8 cellular contexts compared by ENCODE assay signal in genomic region chr1:16215882-16216753, GRCh38. TPM values are rescaled to one million over a fixed set of nuclear protein-coding genes. Genes with fewer than 3 reads are reported as not detected.
DNase-seq lines count a peak whose midpoint lies in the region; ATAC-seq and TF ChIP-seq lines count a peak whose summit lies in the region.

No MANE protein-coding gene starts in this region.

- intact Hi-C loops in Panc1 (cut with micrococcal nuclease; ENCODE audit: unreplicated experiment): no loop called here
- intact Hi-C loops in activated naive CD4-positive, alpha-beta T cell treated with anti-CD3 and anti-CD28 coated beads for 36 hours (cut with micrococcal nuclease): no loop called here

- no peaks in the 10 kb centered on the region for H3K36me3 ChIP-seq in CD4-positive, CD25-positive, alpha-beta regulatory T cell (ENCODE audit: control insufficient read depth, insufficient read depth, low read length)
- H3K36me3 ChIP-seq in Panc1 (ENCODE audit: control insufficient read depth, insufficient read depth, low read length) (no peaks in the 10 kb centered on the region; the same call in 1 of the 2 replicates), thymus (ENCODE audit: control insufficient read depth, insufficient read depth) (no peaks in the 10 kb centered on the region)

- no peaks in the 10 kb centered on the region for H3K27me3 ChIP-seq in CD4-positive, CD25-positive, alpha-beta regulatory T cell (ENCODE audit: control insufficient read depth, insufficient read depth, low read length)
- no peaks in the 10 kb centered on the region for H3K27me3 ChIP-seq in Panc1 (ENCODE audit: control insufficient read depth, insufficient read depth, low read length)
- no peaks in the 10 kb centered on the region for H3K27me3 ChIP-seq in foreskin keratinocyte
- H3K27me3 ChIP-seq in thymus (ENCODE audit: control insufficient read depth, insufficient read depth): no peaks in the 10 kb centered on the region

- BruUV-seq in Panc1 (replicated peaks; lab: Mats Ljungman, UMichigan): TSS peak; percentile 71

- CTCF ChIA-PET in Panc1 (lab: Charles Lee): no interaction called here
- CTCF ChIA-PET in activated naive CD4-positive, alpha-beta T cell treated with anti-CD3 and anti-CD28 coated beads for 36 hours (lab: Charles Lee): interaction anchor here (1.7 to 2.2 kb wide), 2 partner anchors 11 to 28 kb away, joined by 6 to 7 read pairs; no protein-coding TSS in a partner anchor

- ATAC-seq in CD4-positive, CD25-positive, alpha-beta regulatory T cell (ENCODE audit: low read depth in 2 of 2): peak in 1 of 2 donors; percentile 13
- peak; percentile 37 for ATAC-seq in HG03342 (IDR thresholded peaks at IDR 0.05; ENCODE audit: unreplicated experiment)
- peak; percentile 76 for ATAC-seq in Panc1
- peak; percentile 12 for ATAC-seq in foreskin keratinocyte
- no peak for ATAC-seq in HG03378 (IDR thresholded peaks at IDR 0.05; ENCODE audit: unreplicated experiment)

- H3K4me3 ChIP-seq in CD4-positive, CD25-positive, alpha-beta regulatory T cell (ENCODE audit: low read depth, low read length): peak overlapping the region; percentile 92
- peak overlapping the region; percentile 48 to 83 for H3K4me3 ChIP-seq in Panc1 (ENCODE audit: low read depth in 2 of 2, low read length in 2 of 2)
- H3K4me3 ChIP-seq in thymus (ENCODE audit: low read length): peak overlapping the region; percentile 49

- H3K27ac ChIP-seq in CD4-positive, CD25-positive, alpha-beta regulatory T cell (ENCODE audit: insufficient read depth, low read length, poor library complexity, severe bottlenecking): no peak overlapping the region
- H3K27ac ChIP-seq in Panc1 (ENCODE audit: low read length) (peak overlapping the region; percentile 55), foreskin keratinocyte (no peak overlapping the region), thymus (ENCODE audit: low read depth) (no peak overlapping the region)

- peaks cover 0 to 28% (median 8%) of the 10 kb centered on the region in 4 donors for H3K4me1 Mint-ChIP-seq in CD4-positive, CD25-positive, alpha-beta regulatory T cell
- peaks cover 17% of the 10 kb centered on the region for H3K4me1 Mint-ChIP-seq in activated naive CD4-positive, alpha-beta T cell treated with anti-CD3 and anti-CD28 coated beads for 36 hours (ENCODE audit: low read depth)
- H3K4me1 Mint-ChIP-seq in nephron progenitor cell: peaks cover 19% of the 10 kb centered on the region

- in situ Hi-C loops in Panc1 (cut with HindIII; ENCODE audit: low pct_unique_long_range_greater_than_20kb, low sequenced_read_pairs): no loop called here

- H3K27me3 Mint-ChIP-seq in CD4-positive, CD25-positive, alpha-beta regulatory T cell: peaks cover 6% of the 10 kb centered on the region
- no peaks in the 10 kb centered on the region for H3K27me3 Mint-ChIP-seq in activated naive CD4-positive, alpha-beta T cell treated with anti-CD3 and anti-CD28 coated beads for 36 hours (ENCODE audit: low read depth)
- H3K27me3 Mint-ChIP-seq in nephron progenitor cell (ENCODE audit: low read depth, poor library complexity): peaks cover 37% of the 10 kb centered on the region

- peaks cover 21% of the 10 kb centered on the region for H3K4me1 ChIP-seq in CD4-positive, CD25-positive, alpha-beta regulatory T cell (ENCODE audit: control insufficient read depth, insufficient read depth, low read length, poor library complexity, severe bottlenecking)
- peaks cover 17% of the 10 kb centered on the region for H3K4me1 ChIP-seq in Panc1 (ENCODE audit: control insufficient read depth, insufficient read depth, low read length)
- H3K4me1 ChIP-seq in foreskin keratinocyte: peaks cover 4% of the 10 kb centered on the region
- H3K4me1 ChIP-seq in thymus (ENCODE audit: control insufficient read depth, insufficient read depth, low read length): peaks cover 13% of the 10 kb centered on the region

- H3K36me3 Mint-ChIP-seq in CD4-positive, CD25-positive, alpha-beta regulatory T cell: no peaks in the 10 kb centered on the region
- H3K36me3 Mint-ChIP-seq in activated naive CD4-positive, alpha-beta T cell treated with anti-CD3 and anti-CD28 coated beads for 36 hours (ENCODE audit: low read depth): no peaks in the 10 kb centered on the region
- H3K36me3 Mint-ChIP-seq in nephron progenitor cell (ENCODE audit: low read depth): no peaks in the 10 kb centered on the region

- WGBS in thymus: 22% methylated on average over 33 of the region's 33 CpGs

- H3K4me3 Mint-ChIP-seq in CD4-positive, CD25-positive, alpha-beta regulatory T cell: peak overlapping the region; percentile 60 to 94 (median 89)
- peak overlapping the region; percentile 82 for H3K4me3 Mint-ChIP-seq in activated naive CD4-positive, alpha-beta T cell treated with anti-CD3 and anti-CD28 coated beads for 36 hours
- H3K4me3 Mint-ChIP-seq in nephron progenitor cell: peak overlapping the region; percentile 85

- no peaks in the 10 kb centered on the region for H3K9me3 ChIP-seq in CD4-positive, CD25-positive, alpha-beta regulatory T cell (ENCODE audit: control insufficient read depth in 2 of 2, low read length in 2 of 2)
- H3K9me3 ChIP-seq in Panc1 (ENCODE audit: control insufficient read depth, insufficient read depth, low read depth, low read length) (no peaks in the 10 kb centered on the region), thymus (ENCODE audit: control insufficient read depth) (no peaks in the 10 kb centered on the region)

- H3K27ac Mint-ChIP-seq in CD4-positive, CD25-positive, alpha-beta regulatory T cell: peak overlapping the region; percentile 80 to 88 (median 84)
- H3K27ac Mint-ChIP-seq in activated naive CD4-positive, alpha-beta T cell treated with anti-CD3 and anti-CD28 coated beads for 36 hours: no peak overlapping the region
- H3K27ac Mint-ChIP-seq in nephron progenitor cell: no peak overlapping the region

- no peaks in the 10 kb centered on the region for H3K9me3 Mint-ChIP-seq in CD4-positive, CD25-positive, alpha-beta regulatory T cell
- no peaks in the 10 kb centered on the region for H3K9me3 Mint-ChIP-seq in activated naive CD4-positive, alpha-beta T cell treated with anti-CD3 and anti-CD28 coated beads for 36 hours
- H3K9me3 Mint-ChIP-seq in nephron progenitor cell: no peaks in the 10 kb centered on the region

- DNase-seq in CD4-positive, CD25-positive, alpha-beta regulatory T cell: peak; percentile 37 to 74 (median 70)
- no peak for DNase-seq in Panc1 (ENCODE audit: low read depth, low spot score)
- peak; percentile 81 for DNase-seq in activated naive CD4-positive, alpha-beta T cell treated with anti-CD3 and anti-CD28 coated beads for 36 hours
- DNase-seq in foreskin keratinocyte: peak; percentile 35 to 74
- DNase-seq in nephron progenitor cell: peak; percentile 97

- no peak for TF ChIP-seq CTCF in Panc1 (IDR thresholded peaks at IDR 0.05)
- TF ChIP-seq CTCF in foreskin keratinocyte (conservative IDR thresholded peaks at IDR 0.05): no peak
- no peak for TF ChIP-seq CTCF in nephron progenitor cell (IDR thresholded peaks at IDR 0.05)

- POLR2A ChIA-PET in Panc1 (lab: Charles Lee): no interaction called here

RNA-seq across cellular contexts. Expression of gene ARHGEF19, which starts 3.7 kb away (rescaled TPM):
- total RNA-seq in CD4-positive, CD25-positive, alpha-beta regulatory T cell: 10.4 TPM
- 1 to 10 TPM; 5.6 to 8.5 (median 8.1) TPM for polyA plus RNA-seq in CD4-positive, CD25-positive, alpha-beta regulatory T cell
- total RNA-seq in Panc1 (2021; ENCODE audit: unreplicated experiment) (21.6 TPM), foreskin keratinocyte (10.7 and 15.3 TPM in 2 replicates)
- polyA plus RNA-seq in Panc1 (2012; ENCODE audit: insufficient read length): 29.2 TPM
- 1 to 10 TPM; 5.3 to 5.9 TPM for total RNA-seq in activated naive CD4-positive, alpha-beta T cell treated with anti-CD3 and anti-CD28 coated beads for 36 hours
- polyA plus RNA-seq in foreskin keratinocyte (11.1 and 13.9 TPM in 2 replicates), thymus (9.6 TPM)

RNA-seq across cellular contexts. Expression of gene CPLANE2, which starts 20.9 kb away (rescaled TPM):
- total RNA-seq in CD4-positive, CD25-positive, alpha-beta regulatory T cell: 7.5 TPM
- 1 to 10 TPM; 1.2 to 3.3 (median 1.4) TPM for polyA plus RNA-seq in CD4-positive, CD25-positive, alpha-beta regulatory T cell
- total RNA-seq in Panc1 (2021; ENCODE audit: unreplicated experiment) (17.8 TPM), foreskin keratinocyte (5.1 and 5.4 TPM in 2 replicates)
- 13.0 TPM for polyA plus RNA-seq in Panc1 (2012; ENCODE audit: insufficient read length)
- 1 to 10 TPM; 2.7 to 4.0 TPM for total RNA-seq in activated naive CD4-positive, alpha-beta T cell treated with anti-CD3 and anti-CD28 coated beads for 36 hours
- polyA plus RNA-seq in foreskin keratinocyte (3.4 and 4.1 TPM in 2 replicates), thymus (4.0 TPM)

Comparison
In these comparisons a context has a peak if more than half of its experiments do, and no peak if none do; other contexts are left out.
1. H3K27ac Mint-ChIP-seq: peak in CD4-positive, CD25-positive, alpha-beta regulatory T cell (3 of 3); none in activated naive CD4-positive, alpha-beta T cell treated with anti-CD3 and anti-CD28 coated beads for 36 hours (single experiment) and nephron progenitor cell (single experiment).
2. Peak in every context shown above with its lines, with median percentiles within 50 percentile points of each other: H3K4me3 ChIP-seq and H3K4me3 Mint-ChIP-seq.